1 cellular context compared by ENCODE assay signal in the genomic region with DNA sequence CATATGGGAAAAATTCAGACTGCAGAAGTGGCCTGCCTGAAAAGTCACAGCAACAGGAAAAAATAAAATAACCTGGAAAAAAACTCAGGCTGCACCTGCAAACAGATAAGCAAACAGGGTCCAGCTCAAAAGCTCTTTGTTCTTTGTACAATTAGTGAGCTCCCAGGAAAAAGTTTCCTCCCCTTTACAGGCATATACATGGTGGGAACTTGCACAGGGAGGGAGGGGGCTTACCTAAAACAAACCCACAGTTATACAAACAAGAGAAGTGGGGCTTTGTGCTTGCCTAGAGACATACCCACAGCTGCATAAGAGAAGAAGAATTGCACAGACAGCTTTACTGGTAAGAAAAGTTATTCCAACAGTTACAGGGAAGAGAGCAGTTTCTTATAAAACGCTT.
TF ChIP-seq lines count a peak whose summit lies in the region.

No MANE protein-coding gene starts in this region.

TF ChIP-seq in HepG2, 621 proteins besides CTCF, POLR2A, EP300 and RAD21 (continued from another document):
- TF ChIP-seq, protein P1, sequence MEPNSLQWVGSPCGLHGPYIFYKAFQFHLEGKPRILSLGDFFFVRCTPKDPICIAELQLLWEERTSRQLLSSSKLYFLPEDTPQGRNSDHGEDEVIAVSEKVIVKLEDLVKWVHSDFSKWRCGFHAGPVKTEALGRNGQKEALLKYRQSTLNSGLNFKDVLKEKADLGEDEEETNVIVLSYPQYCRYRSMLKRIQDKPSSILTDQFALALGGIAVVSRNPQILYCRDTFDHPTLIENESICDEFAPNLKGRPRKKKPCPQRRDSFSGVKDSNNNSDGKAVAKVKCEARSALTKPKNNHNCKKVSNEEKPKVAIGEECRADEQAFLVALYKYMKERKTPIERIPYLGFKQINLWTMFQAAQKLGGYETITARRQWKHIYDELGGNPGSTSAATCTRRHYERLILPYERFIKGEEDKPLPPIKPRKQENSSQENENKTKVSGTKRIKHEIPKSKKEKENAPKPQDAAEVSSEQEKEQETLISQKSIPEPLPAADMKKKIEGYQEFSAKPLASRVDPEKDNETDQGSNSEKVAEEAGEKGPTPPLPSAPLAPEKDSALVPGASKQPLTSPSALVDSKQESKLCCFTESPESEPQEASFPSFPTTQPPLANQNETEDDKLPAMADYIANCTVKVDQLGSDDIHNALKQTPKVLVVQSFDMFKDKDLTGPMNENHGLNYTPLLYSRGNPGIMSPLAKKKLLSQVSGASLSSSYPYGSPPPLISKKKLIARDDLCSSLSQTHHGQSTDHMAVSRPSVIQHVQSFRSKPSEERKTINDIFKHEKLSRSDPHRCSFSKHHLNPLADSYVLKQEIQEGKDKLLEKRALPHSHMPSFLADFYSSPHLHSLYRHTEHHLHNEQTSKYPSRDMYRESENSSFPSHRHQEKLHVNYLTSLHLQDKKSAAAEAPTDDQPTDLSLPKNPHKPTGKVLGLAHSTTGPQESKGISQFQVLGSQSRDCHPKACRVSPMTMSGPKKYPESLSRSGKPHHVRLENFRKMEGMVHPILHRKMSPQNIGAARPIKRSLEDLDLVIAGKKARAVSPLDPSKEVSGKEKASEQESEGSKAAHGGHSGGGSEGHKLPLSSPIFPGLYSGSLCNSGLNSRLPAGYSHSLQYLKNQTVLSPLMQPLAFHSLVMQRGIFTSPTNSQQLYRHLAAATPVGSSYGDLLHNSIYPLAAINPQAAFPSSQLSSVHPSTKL (CRISPR knock-in tag; IDR thresholded peaks at IDR 0.05) = 0 out of 2 replicates have a peak, but pooled peaks have one; percentile 11
- TF ChIP-seq, protein P2, sequence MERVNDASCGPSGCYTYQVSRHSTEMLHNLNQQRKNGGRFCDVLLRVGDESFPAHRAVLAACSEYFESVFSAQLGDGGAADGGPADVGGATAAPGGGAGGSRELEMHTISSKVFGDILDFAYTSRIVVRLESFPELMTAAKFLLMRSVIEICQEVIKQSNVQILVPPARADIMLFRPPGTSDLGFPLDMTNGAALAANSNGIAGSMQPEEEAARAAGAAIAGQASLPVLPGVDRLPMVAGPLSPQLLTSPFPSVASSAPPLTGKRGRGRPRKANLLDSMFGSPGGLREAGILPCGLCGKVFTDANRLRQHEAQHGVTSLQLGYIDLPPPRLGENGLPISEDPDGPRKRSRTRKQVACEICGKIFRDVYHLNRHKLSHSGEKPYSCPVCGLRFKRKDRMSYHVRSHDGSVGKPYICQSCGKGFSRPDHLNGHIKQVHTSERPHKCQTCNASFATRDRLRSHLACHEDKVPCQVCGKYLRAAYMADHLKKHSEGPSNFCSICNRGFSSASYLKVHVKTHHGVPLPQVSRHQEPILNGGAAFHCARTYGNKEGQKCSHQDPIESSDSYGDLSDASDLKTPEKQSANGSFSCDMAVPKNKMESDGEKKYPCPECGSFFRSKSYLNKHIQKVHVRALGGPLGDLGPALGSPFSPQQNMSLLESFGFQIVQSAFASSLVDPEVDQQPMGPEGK (CRISPR knock-in tag; IDR thresholded peaks at IDR 0.05) = peak; percentile 75; the same call in 1 of the 2 replicates
- TF ChIP-seq NR2F6 (IDR thresholded peaks at IDR 0.05) (no peak), NR2F6 (CRISPR knock-in tag; IDR thresholded peaks at IDR 0.05) (no peak), ZNF678 (CRISPR knock-in tag; IDR thresholded peaks at IDR 0.05) (no peak), ZNF160 (CRISPR knock-in tag; IDR thresholded peaks at IDR 0.05) (no peak), SOX6 (IDR thresholded peaks at IDR 0.05) (no peak), SOX6 (CRISPR knock-in tag; IDR thresholded peaks at IDR 0.05) (peak; percentile 56), KLF15 (CRISPR knock-in tag; IDR thresholded peaks at IDR 0.05; ENCODE audit: borderline replicate concordance) (no peak), GLI4 (CRISPR knock-in tag; IDR thresholded peaks at IDR 0.05; ENCODE audit: borderline replicate concordance) (no peak), SOX13 (IDR thresholded peaks at IDR 0.05) (no peak), SOX13 (CRISPR knock-in tag; conservative IDR thresholded peaks at IDR 0.05 in 1 of 2, IDR thresholded peaks at IDR 0.05 in 1 of 2) (peak in 1 of 2 experiments; percentile 43; a peak in 2 of 4 replicates), ZFP36L2 (CRISPR knock-in tag; IDR thresholded peaks at IDR 0.05) (no peak), ZNF549 (CRISPR knock-in tag; IDR thresholded peaks at IDR 0.05) (no peak), ZNF570 (CRISPR knock-in tag; IDR thresholded peaks at IDR 0.05; ENCODE audit: borderline replicate concordance) (no peak), SOX5 (CRISPR knock-in tag; IDR thresholded peaks at IDR 0.05; ENCODE audit: borderline replicate concordance) (peak; percentile 36; the same call in 1 of the 2 replicates), U2AF2 (IDR thresholded peaks at IDR 0.05; ENCODE audit: low read depth, low read length) (no peak), NRL (CRISPR knock-in tag; IDR thresholded peaks at IDR 0.05; ENCODE audit: borderline replicate concordance) (no peak)
- TF ChIP-seq, protein P3, sequence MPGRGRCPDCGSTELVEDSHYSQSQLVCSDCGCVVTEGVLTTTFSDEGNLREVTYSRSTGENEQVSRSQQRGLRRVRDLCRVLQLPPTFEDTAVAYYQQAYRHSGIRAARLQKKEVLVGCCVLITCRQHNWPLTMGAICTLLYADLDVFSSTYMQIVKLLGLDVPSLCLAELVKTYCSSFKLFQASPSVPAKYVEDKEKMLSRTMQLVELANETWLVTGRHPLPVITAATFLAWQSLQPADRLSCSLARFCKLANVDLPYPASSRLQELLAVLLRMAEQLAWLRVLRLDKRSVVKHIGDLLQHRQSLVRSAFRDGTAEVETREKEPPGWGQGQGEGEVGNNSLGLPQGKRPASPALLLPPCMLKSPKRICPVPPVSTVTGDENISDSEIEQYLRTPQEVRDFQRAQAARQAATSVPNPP (CRISPR knock-in tag; IDR thresholded peaks at IDR 0.05) = no peak
- TF ChIP-seq, protein P4, sequence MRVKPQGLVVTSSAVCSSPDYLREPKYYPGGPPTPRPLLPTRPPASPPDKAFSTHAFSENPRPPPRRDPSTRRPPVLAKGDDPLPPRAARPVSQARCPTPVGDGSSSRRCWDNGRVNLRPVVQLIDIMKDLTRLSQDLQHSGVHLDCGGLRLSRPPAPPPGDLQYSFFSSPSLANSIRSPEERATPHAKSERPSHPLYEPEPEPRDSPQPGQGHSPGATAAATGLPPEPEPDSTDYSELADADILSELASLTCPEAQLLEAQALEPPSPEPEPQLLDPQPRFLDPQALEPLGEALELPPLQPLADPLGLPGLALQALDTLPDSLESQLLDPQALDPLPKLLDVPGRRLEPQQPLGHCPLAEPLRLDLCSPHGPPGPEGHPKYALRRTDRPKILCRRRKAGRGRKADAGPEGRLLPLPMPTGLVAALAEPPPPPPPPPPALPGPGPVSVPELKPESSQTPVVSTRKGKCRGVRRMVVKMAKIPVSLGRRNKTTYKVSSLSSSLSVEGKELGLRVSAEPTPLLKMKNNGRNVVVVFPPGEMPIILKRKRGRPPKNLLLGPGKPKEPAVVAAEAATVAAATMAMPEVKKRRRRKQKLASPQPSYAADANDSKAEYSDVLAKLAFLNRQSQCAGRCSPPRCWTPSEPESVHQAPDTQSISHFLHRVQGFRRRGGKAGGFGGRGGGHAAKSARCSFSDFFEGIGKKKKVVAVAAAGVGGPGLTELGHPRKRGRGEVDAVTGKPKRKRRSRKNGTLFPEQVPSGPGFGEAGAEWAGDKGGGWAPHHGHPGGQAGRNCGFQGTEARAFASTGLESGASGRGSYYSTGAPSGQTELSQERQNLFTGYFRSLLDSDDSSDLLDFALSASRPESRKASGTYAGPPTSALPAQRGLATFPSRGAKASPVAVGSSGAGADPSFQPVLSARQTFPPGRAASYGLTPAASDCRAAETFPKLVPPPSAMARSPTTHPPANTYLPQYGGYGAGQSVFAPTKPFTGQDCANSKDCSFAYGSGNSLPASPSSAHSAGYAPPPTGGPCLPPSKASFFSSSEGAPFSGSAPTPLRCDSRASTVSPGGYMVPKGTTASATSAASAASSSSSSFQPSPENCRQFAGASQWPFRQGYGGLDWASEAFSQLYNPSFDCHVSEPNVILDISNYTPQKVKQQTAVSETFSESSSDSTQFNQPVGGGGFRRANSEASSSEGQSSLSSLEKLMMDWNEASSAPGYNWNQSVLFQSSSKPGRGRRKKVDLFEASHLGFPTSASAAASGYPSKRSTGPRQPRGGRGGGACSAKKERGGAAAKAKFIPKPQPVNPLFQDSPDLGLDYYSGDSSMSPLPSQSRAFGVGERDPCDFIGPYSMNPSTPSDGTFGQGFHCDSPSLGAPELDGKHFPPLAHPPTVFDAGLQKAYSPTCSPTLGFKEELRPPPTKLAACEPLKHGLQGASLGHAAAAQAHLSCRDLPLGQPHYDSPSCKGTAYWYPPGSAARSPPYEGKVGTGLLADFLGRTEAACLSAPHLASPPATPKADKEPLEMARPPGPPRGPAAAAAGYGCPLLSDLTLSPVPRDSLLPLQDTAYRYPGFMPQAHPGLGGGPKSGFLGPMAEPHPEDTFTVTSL (CRISPR knock-in tag; IDR thresholded peaks at IDR 0.05; ENCODE audit: borderline replicate concordance) = 0 out of 2 replicates have a peak, but pooled peaks have one; percentile 27
- TF ChIP-seq, protein P5, sequence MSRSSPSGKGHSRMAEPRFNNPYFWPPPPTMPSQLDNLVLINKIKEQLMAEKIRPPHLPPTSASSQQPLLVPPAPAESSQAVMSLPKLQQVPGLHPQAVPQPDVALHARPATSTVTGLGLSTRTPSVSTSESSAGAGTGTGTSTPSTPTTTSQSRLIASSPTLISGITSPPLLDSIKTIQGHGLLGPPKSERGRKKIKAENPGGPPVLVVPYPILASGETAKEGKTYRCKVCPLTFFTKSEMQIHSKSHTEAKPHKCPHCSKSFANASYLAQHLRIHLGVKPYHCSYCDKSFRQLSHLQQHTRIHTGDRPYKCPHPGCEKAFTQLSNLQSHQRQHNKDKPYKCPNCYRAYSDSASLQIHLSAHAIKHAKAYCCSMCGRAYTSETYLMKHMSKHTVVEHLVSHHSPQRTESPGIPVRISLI (CRISPR knock-in tag; IDR thresholded peaks at IDR 0.05; ENCODE audit: borderline replicate concordance) = 0 out of 2 replicates have a peak, but pooled peaks have one; percentile 22
- TF ChIP-seq, protein P6, sequence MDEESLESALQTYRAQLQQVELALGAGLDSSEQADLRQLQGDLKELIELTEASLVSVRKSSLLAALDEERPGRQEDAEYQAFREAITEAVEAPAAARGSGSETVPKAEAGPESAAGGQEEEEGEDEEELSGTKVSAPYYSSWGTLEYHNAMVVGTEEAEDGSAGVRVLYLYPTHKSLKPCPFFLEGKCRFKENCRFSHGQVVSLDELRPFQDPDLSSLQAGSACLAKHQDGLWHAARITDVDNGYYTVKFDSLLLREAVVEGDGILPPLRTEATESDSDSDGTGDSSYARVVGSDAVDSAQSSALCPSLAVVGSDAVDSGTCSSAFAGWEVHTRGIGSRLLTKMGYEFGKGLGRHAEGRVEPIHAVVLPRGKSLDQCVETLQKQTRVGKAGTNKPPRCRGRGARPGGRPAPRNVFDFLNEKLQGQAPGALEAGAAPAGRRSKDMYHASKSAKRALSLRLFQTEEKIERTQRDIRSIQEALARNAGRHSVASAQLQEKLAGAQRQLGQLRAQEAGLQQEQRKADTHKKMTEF (CRISPR knock-in tag; IDR thresholded peaks at IDR 0.05) = no peak
TF ChIP-seq in HepG2: peak in this region for 8.
